ENCODE assay signal across 8 cellular contexts in the genomic region with DNA sequence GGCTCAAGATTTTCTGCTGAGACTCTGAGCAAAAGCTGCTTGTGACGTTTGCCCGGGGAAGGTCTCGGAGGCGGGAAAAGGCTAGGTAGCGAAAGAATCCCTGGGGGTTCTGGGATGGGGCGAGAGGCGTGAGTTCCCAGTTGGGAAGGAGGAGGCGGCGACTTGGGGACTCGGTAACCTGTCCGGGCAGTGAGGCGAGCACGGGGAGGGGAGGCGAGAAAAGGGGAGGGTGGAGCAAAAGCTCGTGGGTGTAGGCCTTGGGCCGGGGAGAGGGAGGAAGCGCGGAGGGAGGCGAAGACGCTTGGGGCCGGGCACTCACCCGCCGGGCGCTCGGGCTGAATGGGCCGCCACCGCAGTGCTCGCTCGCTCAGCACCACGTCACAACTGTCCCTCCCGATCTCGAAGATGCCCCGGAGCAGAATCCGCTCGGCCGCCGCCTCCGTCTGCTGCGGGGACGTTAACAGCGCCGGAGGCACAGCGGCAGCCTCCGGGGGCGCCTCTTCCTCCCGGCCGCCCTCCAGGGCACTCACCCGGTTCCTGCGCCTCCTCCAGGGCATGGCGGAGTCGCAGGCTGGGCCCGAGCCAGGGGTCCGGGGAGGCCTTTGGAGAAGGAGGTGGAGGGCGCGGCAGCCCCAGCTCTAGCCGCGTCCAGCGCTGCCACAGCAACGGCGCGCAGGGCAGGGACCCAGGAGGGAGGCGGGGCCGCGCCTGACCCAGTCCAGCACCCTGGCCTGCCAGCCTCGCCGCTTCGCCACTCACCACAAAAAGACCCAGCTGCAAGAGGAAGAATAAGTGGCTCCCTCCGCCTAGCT.
A peak's percentile ranks its signal among the peaks of the same experiment; 100 is the strongest.
DNase-seq lines count a peak whose midpoint lies in the region; ATAC-seq and TF ChIP-seq lines count a peak whose summit lies in the region.

A gene with protein sequence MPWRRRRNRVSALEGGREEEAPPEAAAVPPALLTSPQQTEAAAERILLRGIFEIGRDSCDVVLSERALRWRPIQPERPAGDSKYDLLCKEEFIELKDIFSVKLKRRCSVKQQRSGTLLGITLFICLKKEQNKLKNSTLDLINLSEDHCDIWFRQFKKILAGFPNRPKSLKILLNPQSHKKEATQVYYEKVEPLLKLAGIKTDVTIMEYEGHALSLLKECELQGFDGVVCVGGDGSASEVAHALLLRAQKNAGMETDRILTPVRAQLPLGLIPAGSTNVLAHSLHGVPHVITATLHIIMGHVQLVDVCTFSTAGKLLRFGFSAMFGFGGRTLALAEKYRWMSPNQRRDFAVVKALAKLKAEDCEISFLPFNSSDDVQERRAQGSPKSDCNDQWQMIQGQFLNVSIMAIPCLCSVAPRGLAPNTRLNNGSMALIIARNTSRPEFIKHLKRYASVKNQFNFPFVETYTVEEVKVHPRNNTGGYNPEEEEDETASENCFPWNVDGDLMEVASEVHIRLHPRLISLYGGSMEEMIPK (minus strand): TSS at position 656 of the 812 bp plus-strand sequence. CDS start 99 bp downstream, at position 557.

- peaks cover 66% of the 10 kb centered on the region for H3K27me3 Mint-ChIP-seq in T-helper 1 cell treated with Interleukin-12 subunit alpha and Interleukin-12 subunit beta and Interleukin-4 antibody, amounts not matched to agents 30 μg/mL and 1 μg/mL, for 36 hours (ENCODE audit: low read depth)

- peaks cover 16% of the 10 kb centered on the region for H3K27me3 ChIP-seq in mucosa of stomach (ENCODE audit: control insufficient read depth, insufficient read depth, low read length)

- H3K9ac ChIP-seq in mucosa of stomach (ENCODE audit: low read length), result peak within 1 kb of the TSS; percentile 31

- no peaks in the 10 kb centered on the region for H3K36me3 ChIP-seq in mucosa of stomach (ENCODE audit: control insufficient read depth, insufficient read depth, low read length)

- no peaks in the 10 kb centered on the region for H3K9me3 ChIP-seq in mucosa of stomach (ENCODE audit: control insufficient read depth, low read length)

- no peaks in the 10 kb centered on the region for H3K4me1 ChIP-seq in mucosa of stomach (ENCODE audit: control insufficient read depth, insufficient read depth, low read length)

- peak; percentile 42 for ATAC-seq in HG03469 (IDR thresholded peaks at IDR 0.05; ENCODE audit: unreplicated experiment)

- H3K4me3 ChIP-seq in mucosa of stomach (ENCODE audit: low read length), result no peak within 1 kb of the TSS

- peak within 1 kb of the TSS; percentile 75 for H3K4me3 Mint-ChIP-seq in T-helper 1 cell treated with Interleukin-12 subunit alpha and Interleukin-12 subunit beta and Interleukin-4 antibody, amounts not matched to agents 30 μg/mL and 1 μg/mL, for 36 hours

- DNase-seq in GM03348 (ENCODE audit: low spot score) (peak; percentile 74), GM20000 (ENCODE audit: low spot score) (peak; percentile 78), epidermal melanocyte (ENCODE audit: insufficient read length, low spot score) (peak; percentile 35), SIG-M5 (lab: John Stamatoyannopoulos, UW) (no peak)
- DNase-seq in stimulated activated naive CD4-positive, alpha-beta T cell treated with Interleukin-2 at 50 U/mL for 16 hours (lab: John Stamatoyannopoulos, UW), result no peak

- H3K4me1 Mint-ChIP-seq in T-helper 1 cell treated with Interleukin-12 subunit alpha and Interleukin-12 subunit beta and Interleukin-4 antibody, amounts not matched to agents 30 μg/mL and 1 μg/mL, for 36 hours (ENCODE audit: low read depth), result peaks cover 9% of the 10 kb centered on the region

- no peak within 1 kb of the TSS for H3K27ac Mint-ChIP-seq in T-helper 1 cell treated with Interleukin-12 subunit alpha and Interleukin-12 subunit beta and Interleukin-4 antibody, amounts not matched to agents 30 μg/mL and 1 μg/mL, for 36 hours

- no peak for TF ChIP-seq CTCF in GM20000 (IDR thresholded peaks at IDR 0.05; ENCODE audit: extremely low read depth, missing control alignments)

- H3K9me3 Mint-ChIP-seq in T-helper 1 cell treated with Interleukin-12 subunit alpha and Interleukin-12 subunit beta and Interleukin-4 antibody, amounts not matched to agents 30 μg/mL and 1 μg/mL, for 36 hours, result no peaks in the 10 kb centered on the region

- H3K36me3 Mint-ChIP-seq in T-helper 1 cell treated with Interleukin-12 subunit alpha and Interleukin-12 subunit beta and Interleukin-4 antibody, amounts not matched to agents 30 μg/mL and 1 μg/mL, for 36 hours (ENCODE audit: low read depth), result no peaks in the 10 kb centered on the region

Comparison
In these comparisons a context has a peak if more than half of its experiments do, and no peak if none do; other contexts are left out.
1. DNase-seq: peak in GM03348 (single experiment), GM20000 (single experiment) and epidermal melanocyte (single experiment); none in stimulated activated naive CD4-positive, alpha-beta T cell treated with Interleukin-2 at 50 U/mL for 16 hours (single experiment) and SIG-M5 (single experiment).